Comparison of ENCODE assay signal across 11 cellular contexts in genomic region chr16:81522141-81522701, GRCh38.
DNase-seq lines count a peak whose midpoint lies in the region; ATAC-seq, FAIRE-seq and TF ChIP-seq lines count a peak whose summit lies in the region.
"Had no signal": no experiment of that assay in that cellular context is flagged by ENCODE, and none has a peak within 500 bp of the region (broad histone marks: within the 10 kb centered on the region; RNA-seq: fewer than 3 reads in every experiment).

No MANE protein-coding gene starts in this region.

- peaks cover 60% of the 10 kb centered on the region for H3K4me1 Mint-ChIP-seq in CD14-positive monocyte
- peaks cover 83% of the 10 kb centered on the region for H3K4me1 Mint-ChIP-seq in activated CD8-positive, alpha-beta T cell treated with anti-CD3 and anti-CD28 coated beads, Interleukin-2, amount 10 ng/mL, durations not matched to agents 7 days and 5 days (ENCODE audit: low read depth)
- peaks cover 33% of the 10 kb centered on the region for H3K4me1 Mint-ChIP-seq in stimulated activated memory B cell treated with anti-CD40 and anti-IgM and Interleukin-4, amounts not matched to agents 10 μg/mL and 1 μg/mL and 100 μg/mL, for 72 hours

- FAIRE-seq in HepG2 (lab: Jason Lieb, UNC): no peak
- FAIRE-seq: endometrium had no signal

- H3K4me1 ChIP-seq in HepG2 (ENCODE audit: insufficient read depth, low read length): peaks cover 59% of the 10 kb centered on the region
- H3K4me1 ChIP-seq: prostate gland had no signal

- DNase-seq in CD14-positive monocyte (ENCODE audit: low spot score) (no peak), H7 (peak; percentile 81), HepG2 (ENCODE audit: low spot score) (no peak), germinal center (ENCODE audit: low spot score) (no peak), Right ventricle myocardium inferior (ENCODE audit: missing footprints) (no peak)
- peak; percentile 46 for DNase-seq in activated CD8-positive, alpha-beta T cell treated with anti-CD3 and anti-CD28 coated beads, Interleukin-2, amount 10 ng/mL, durations not matched to agents 7 days and 5 days
- DNase-seq: islet precursor cell had no signal

- H3K27ac Mint-ChIP-seq in CD14-positive monocyte: peak overlapping the region in 6 of 7 donors; percentile 2 to 60 (median 28)
- peak overlapping the region; percentile 92 for H3K27ac Mint-ChIP-seq in activated CD8-positive, alpha-beta T cell treated with anti-CD3 and anti-CD28 coated beads, Interleukin-2, amount 10 ng/mL, durations not matched to agents 7 days and 5 days
- H3K27ac Mint-ChIP-seq in stimulated activated memory B cell treated with anti-CD40 and anti-IgM and Interleukin-4, amounts not matched to agents 10 μg/mL and 1 μg/mL and 100 μg/mL, for 72 hours: no peak overlapping the region

- no peak overlapping the region for H3K9ac ChIP-seq in HepG2 (ENCODE audit: insufficient read depth, low read depth, low read length)

- H3K27me3 Mint-ChIP-seq in CD14-positive monocyte (ENCODE audit: low read depth in 3 of 3): peaks cover 0 to 3% (median 0%) of the 10 kb centered on the region in 3 donors
- no peaks in the 10 kb centered on the region for H3K27me3 Mint-ChIP-seq in activated CD8-positive, alpha-beta T cell treated with anti-CD3 and anti-CD28 coated beads, Interleukin-2, amount 10 ng/mL, durations not matched to agents 7 days and 5 days (ENCODE audit: low read depth)
- no peaks in the 10 kb centered on the region for H3K27me3 Mint-ChIP-seq in stimulated activated memory B cell treated with anti-CD40 and anti-IgM and Interleukin-4, amounts not matched to agents 10 μg/mL and 1 μg/mL and 100 μg/mL, for 72 hours

- H3K36me3 Mint-ChIP-seq in CD14-positive monocyte: peaks cover 26 to 49% of the 10 kb centered on the region in 2 donors
- peaks cover 39% of the 10 kb centered on the region for H3K36me3 Mint-ChIP-seq in activated CD8-positive, alpha-beta T cell treated with anti-CD3 and anti-CD28 coated beads, Interleukin-2, amount 10 ng/mL, durations not matched to agents 7 days and 5 days (ENCODE audit: low read depth)
- H3K36me3 Mint-ChIP-seq in stimulated activated memory B cell treated with anti-CD40 and anti-IgM and Interleukin-4, amounts not matched to agents 10 μg/mL and 1 μg/mL and 100 μg/mL, for 72 hours: peaks cover 17% of the 10 kb centered on the region

- H3K9me3 ChIP-seq in HepG2 (ENCODE audit: low read length): no peaks in the 10 kb centered on the region
- H3K9me3 ChIP-seq: prostate gland had no signal

- no peak overlapping the region for H3K4me3 ChIP-seq in H7 (ENCODE audit: insufficient read depth, low read depth, low read length)
- H3K4me3 ChIP-seq in HepG2 (replicated peaks in 1 of 3; ENCODE audit: insufficient read depth in 1 of 3, low read depth in 2 of 3, low read length in 3 of 3): no peak overlapping the region
- H3K4me3 ChIP-seq: prostate gland had no signal

- BruUV-seq in HepG2 (replicated peaks; lab: Mats Ljungman, UMichigan): no TSS peak

- intact Hi-C loops in CD14-positive monocyte (cut with micrococcal nuclease): no loop called here
- intact Hi-C loops in HepG2 (cut with micrococcal nuclease; ENCODE audit: unreplicated experiment): no loop called here
- intact Hi-C loops in Right ventricle myocardium inferior (cut with DNase I): no loop called here

- in situ Hi-C loops in HepG2 (cut with HindIII; ENCODE audit: extremely low pct_ligation_motif_present, low pct_unique_long_range_greater_than_20kb): no loop called here

- H3K36me3 ChIP-seq in H7 (replicated peaks; ENCODE audit: control insufficient read depth, insufficient read depth, low read length) (no peaks in the 10 kb centered on the region), HepG2 (replicated peaks in 1 of 2; ENCODE audit: control insufficient read depth in 1 of 2, insufficient read depth in 2 of 2, low read length in 2 of 2) (peaks cover 12 to 53% of the 10 kb centered on the region in 2 experiments)
- H3K36me3 ChIP-seq: prostate gland had no signal

- TF ChIP-seq EP300 in HepG2 (IDR thresholded peaks at IDR 0.05; ENCODE audit: low read depth in 2 of 2, low read length in 2 of 2) (no peak), HepG2 (CRISPR knock-in tag; IDR thresholded peaks at IDR 0.05; ENCODE audit: borderline replicate concordance) (no peak)

- WGBS in HepG2 (ENCODE audit: low lambda C conversion rate): 99% methylated on average over 6 of the region's 8 CpGs

- POLR2A ChIA-PET in activated CD8-positive, alpha-beta T cell treated with anti-CD3 and anti-CD28 coated beads, Interleukin-2, amount 10 ng/mL, durations not matched to agents 7 days and 5 days (lab: Charles Lee): interaction anchor here (1.7 kb wide), 1 partner anchor 52 kb away, joined by 11 read pairs; no protein-coding TSS in a partner anchor
- POLR2A ChIA-PET in HepG2 (lab: Yijun Ruan, JAX): interaction anchor here (1.1 kb wide), 1 partner anchor 70 kb away, joined by 3 read pairs; no protein-coding TSS in a partner anchor

- H3K27me3 ChIP-seq in H7 (ENCODE audit: control insufficient read depth, insufficient read depth, low read length) (no peaks in the 10 kb centered on the region), HepG2 (ENCODE audit: control insufficient read depth in 1 of 2, insufficient read depth in 2 of 2, low read length in 2 of 2) (no peaks in the 10 kb centered on the region)

- ATAC-seq in activated CD8-positive, alpha-beta T cell treated with anti-CD3 and anti-CD28 coated beads, Interleukin-2, amount 10 ng/mL, durations not matched to agents 7 days and 5 days: peak; percentile 3
- no peak for ATAC-seq in HepG2
- ATAC-seq in HG03135 (IDR thresholded peaks at IDR 0.05; ENCODE audit: unreplicated experiment): no peak
- ATAC-seq in stimulated activated memory B cell treated with anti-CD40 and anti-IgM and Interleukin-4, amounts not matched to agents 10 μg/mL and 1 μg/mL and 100 μg/mL, for 72 hours: no peak
- no peak for ATAC-seq in Right ventricle myocardium inferior

- no peak for TF ChIP-seq CTCF in CD14-positive monocyte (IDR thresholded peaks at IDR 0.05)
- no peak for TF ChIP-seq CTCF in HepG2 (CRISPR knock-in tag; IDR thresholded peaks at IDR 0.05)

- H3K4me3 Mint-ChIP-seq in CD14-positive monocyte: no peak overlapping the region
- peak overlapping the region; percentile 16 for H3K4me3 Mint-ChIP-seq in activated CD8-positive, alpha-beta T cell treated with anti-CD3 and anti-CD28 coated beads, Interleukin-2, amount 10 ng/mL, durations not matched to agents 7 days and 5 days
- no peak overlapping the region for H3K4me3 Mint-ChIP-seq in stimulated activated memory B cell treated with anti-CD40 and anti-IgM and Interleukin-4, amounts not matched to agents 10 μg/mL and 1 μg/mL and 100 μg/mL, for 72 hours

- TF ChIP-seq POLR2A in HepG2 (IDR thresholded peaks at IDR 0.05; ENCODE audit: insufficient read depth in 1 of 2, low read depth in 2 of 2, low read length in 2 of 2): no peak

- no peak overlapping the region for H2AFZ ChIP-seq in HepG2 (ENCODE audit: low read length)

- H3K4me2 ChIP-seq in HepG2 (ENCODE audit: low read depth, low read length): no peak overlapping the region

- TF ChIP-seq RAD21 in HepG2 (CRISPR knock-in tag; IDR thresholded peaks at IDR 0.05): no peak

- CTCF ChIA-PET in activated CD8-positive, alpha-beta T cell treated with anti-CD3 and anti-CD28 coated beads, Interleukin-2, amount 10 ng/mL, durations not matched to agents 7 days and 5 days (lab: Charles Lee): interaction anchor here (0.9 to 1.6 kb wide), 5 partner anchors 47 to 317 kb away, joined by 3 to 4 read pairs (median 3); no protein-coding TSS in a partner anchor
- CTCF ChIA-PET in HepG2 (lab: Yijun Ruan, JAX; ENCODE audit: low intra/inter-chr PET ratio, low total read pairs): no interaction called here

- H3K27ac ChIP-seq in HepG2 (ENCODE audit: extremely low read length, insufficient read depth, low read length): no peak overlapping the region
- H3K27ac ChIP-seq: prostate gland had no signal

- H4K20me1 ChIP-seq in HepG2 (ENCODE audit: insufficient read depth, low read length): peaks cover 84% of the 10 kb centered on the region

- H3K9me3 Mint-ChIP-seq in CD14-positive monocyte: no peaks in the 10 kb centered on the region
- H3K9me3 Mint-ChIP-seq in activated CD8-positive, alpha-beta T cell treated with anti-CD3 and anti-CD28 coated beads, Interleukin-2, amount 10 ng/mL, durations not matched to agents 7 days and 5 days (ENCODE audit: insufficient read depth): no peaks in the 10 kb centered on the region
- no peaks in the 10 kb centered on the region for H3K9me3 Mint-ChIP-seq in stimulated activated memory B cell treated with anti-CD40 and anti-IgM and Interleukin-4, amounts not matched to agents 10 μg/mL and 1 μg/mL and 100 μg/mL, for 72 hours

- peaks cover 91% of the 10 kb centered on the region for H3K79me2 ChIP-seq in HepG2 (ENCODE audit: insufficient read depth, low read length)

TF ChIP-seq in HepG2, 621 proteins besides CTCF, POLR2A, EP300 and RAD21 (continues in another document):
- TF ChIP-seq MYPOP (CRISPR knock-in tag; IDR thresholded peaks at IDR 0.05) (no peak), CREB1 (IDR thresholded peaks at IDR 0.05) (peak; percentile 74), CREB1 (CRISPR knock-in tag; IDR thresholded peaks at IDR 0.05) (peak; percentile 50; the same call in 1 of the 2 replicates), ZNF772 (CRISPR knock-in tag; IDR thresholded peaks at IDR 0.05) (no peak), MTF2 (CRISPR knock-in tag; IDR thresholded peaks at IDR 0.05; ENCODE audit: borderline replicate concordance) (no peak), ATF7 (IDR thresholded peaks at IDR 0.05) (peak; percentile 53; the same call in 1 of the 2 replicates), ATF7 (CRISPR knock-in tag; IDR thresholded peaks at IDR 0.05) (no peak), RBM22 (optimal IDR thresholded peaks at IDR 0.05; ENCODE audit: low read length) (peak; percentile 73)

Comparison
In these comparisons a context has a peak if more than half of its experiments do, and no peak if none do; other contexts are left out.
1. DNase-seq: peak in H7 (single experiment) and activated CD8-positive, alpha-beta T cell treated with anti-CD3 and anti-CD28 coated beads, Interleukin-2, amount 10 ng/mL, durations not matched to agents 7 days and 5 days (single experiment); none in CD14-positive monocyte (single experiment), HepG2 (single experiment), germinal center (single experiment) and Right ventricle myocardium inferior (single experiment).